In the genomic region with DNA sequence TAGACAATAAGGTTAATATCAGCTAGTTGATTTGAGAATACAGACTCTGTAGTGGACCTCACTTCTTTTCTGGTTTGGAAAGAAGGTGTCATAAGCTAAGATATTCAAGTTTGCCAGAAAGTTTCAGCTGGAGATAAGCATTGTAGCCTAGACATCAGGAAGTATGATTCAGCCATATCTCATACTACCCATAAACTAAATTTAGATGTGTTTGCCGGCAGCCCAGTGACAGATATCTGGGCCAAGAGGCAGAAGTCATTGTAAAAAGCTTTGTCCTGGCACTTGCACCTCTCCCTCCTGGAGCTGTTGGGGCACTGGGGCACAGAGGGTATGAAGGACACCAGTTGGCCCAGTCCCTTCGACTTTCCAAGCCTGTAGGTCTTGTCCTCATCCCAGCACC, we compare ENCODE assay signal across 1 cellular context.
TF ChIP-seq lines count a peak whose summit lies in the region.

No MANE protein-coding gene starts in this region.

TF ChIP-seq in HepG2, 621 proteins besides CTCF, POLR2A, EP300 and RAD21 (continued from another document):
- TF ChIP-seq ZNF841 (CRISPR knock-in tag; IDR thresholded peaks at IDR 0.05; ENCODE audit: borderline replicate concordance): no peak
- no peak for TF ChIP-seq ZMYM2 (CRISPR knock-in tag; IDR thresholded peaks at IDR 0.05)
